Comparison of ENCODE assay signal across 17 cellular contexts in the genomic region with DNA sequence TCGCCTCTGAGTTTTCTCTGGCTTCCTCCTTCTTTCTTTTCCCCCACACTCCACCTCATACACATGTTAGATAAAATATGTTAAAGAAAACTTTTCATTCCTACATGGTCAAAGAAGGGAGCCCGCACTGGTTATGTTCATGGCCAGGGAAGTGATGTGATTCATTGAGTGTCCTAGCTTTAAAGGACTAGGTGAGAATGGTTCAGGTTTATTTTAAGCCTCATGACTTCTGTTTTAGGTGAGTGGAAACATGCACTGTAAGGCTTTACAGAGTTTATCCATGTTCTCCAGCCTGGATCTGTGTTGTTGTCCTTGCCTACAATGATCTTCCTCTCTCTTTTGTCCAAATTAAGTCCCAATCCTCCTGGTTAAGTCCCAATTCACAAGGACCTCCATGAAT. TPM values are rescaled to one million over a fixed set of nuclear protein-coding genes. Genes with fewer than 3 reads are reported as not detected.
DNase-seq lines count a peak whose midpoint lies in the region; ATAC-seq and TF ChIP-seq lines count a peak whose summit lies in the region.
"Had no signal": no experiment of that assay in that cellular context is flagged by ENCODE, and none has a peak within 500 bp of the region (broad histone marks: within the 10 kb centered on the region; RNA-seq: fewer than 3 reads in every experiment).

No MANE protein-coding gene starts in this region.

- no peak for TF ChIP-seq CTCF in endothelial cell (IDR thresholded peaks at IDR 0.05; ENCODE audit: unreplicated experiment)

- no peak overlapping the region for H3K4me2 ChIP-seq in Karpas-422 (ENCODE audit: low read depth, low read length, poor library complexity, severe bottlenecking)
- H3K4me2 ChIP-seq: PC-9 had no signal

- intact Hi-C loops in right cardiac atrium (cut with DNase I): loop anchor here in 2 of 4 donors (10.0 kb wide), 2 partner anchors 48 to 58 kb away; a partner anchor contains a TSS

- DNase-seq in Karpas-422 (no peak), endothelial cell (ENCODE audit: low spot score) (no peak), right cardiac atrium (no peak), RKO (ENCODE audit: low spot score) (no peak)
- DNase-seq in stimulated activated naive B cell treated with anti-CD40 and anti-IgM and Interleukin-4, amounts not matched to agents 10 μg/mL and 1 μg/mL and 100 μg/mL, for 72 hours: no peak
- DNase-seq: CD8-positive, alpha-beta T cell; DMS79; KG1; NCI-H1436; NCI-H2029; NCI-H748 treated with DMSO at 0.1 percent for 48 hours; PC-9 had no signal

- H3K79me2 ChIP-seq in Karpas-422 (ENCODE audit: low read length): no peaks in the 10 kb centered on the region

- H4K20me1 ChIP-seq in Karpas-422 (ENCODE audit: insufficient read depth, low read depth, low read length): no peaks in the 10 kb centered on the region

- H3K9ac ChIP-seq in Karpas-422 (ENCODE audit: low read length): no peak overlapping the region

- H3K4me1 Mint-ChIP-seq in endothelial cell (ENCODE audit: unreplicated experiment): peaks cover 23% of the 10 kb centered on the region
- peaks cover 42 to 54% of the 10 kb centered on the region in 2 donors for H3K4me1 Mint-ChIP-seq in stimulated activated naive B cell treated with anti-CD40 and anti-IgM and Interleukin-4, amounts not matched to agents 10 μg/mL and 1 μg/mL and 100 μg/mL, for 72 hours

- H2AFZ ChIP-seq in Karpas-422 (ENCODE audit: low read length): no peak overlapping the region
- H2AFZ ChIP-seq: PC-9 had no signal

- H3K9me3 Mint-ChIP-seq in endothelial cell (ENCODE audit: unreplicated experiment): no peaks in the 10 kb centered on the region
- peaks cover 0 to 4% of the 10 kb centered on the region in 2 donors for H3K9me3 Mint-ChIP-seq in stimulated activated naive B cell treated with anti-CD40 and anti-IgM and Interleukin-4, amounts not matched to agents 10 μg/mL and 1 μg/mL and 100 μg/mL, for 72 hours
- H3K9me3 Mint-ChIP-seq: CD8-positive, alpha-beta T cell had no signal

- H3K36me3 Mint-ChIP-seq in endothelial cell (ENCODE audit: low read depth, unreplicated experiment): peaks cover 72% of the 10 kb centered on the region
- H3K36me3 Mint-ChIP-seq in stimulated activated naive B cell treated with anti-CD40 and anti-IgM and Interleukin-4, amounts not matched to agents 10 μg/mL and 1 μg/mL and 100 μg/mL, for 72 hours: peaks cover 58 to 76% of the 10 kb centered on the region in 2 donors
- H3K36me3 Mint-ChIP-seq: CD8-positive, alpha-beta T cell had no signal

- H3K27me3 Mint-ChIP-seq in endothelial cell (ENCODE audit: unreplicated experiment): no peaks in the 10 kb centered on the region
- no peaks in the 10 kb centered on the region for H3K27me3 Mint-ChIP-seq in stimulated activated naive B cell treated with anti-CD40 and anti-IgM and Interleukin-4, amounts not matched to agents 10 μg/mL and 1 μg/mL and 100 μg/mL, for 72 hours

- peak overlapping the region; percentile 31 for H3K4me3 Mint-ChIP-seq in endothelial cell (ENCODE audit: unreplicated experiment)
- H3K4me3 Mint-ChIP-seq in stimulated activated naive B cell treated with anti-CD40 and anti-IgM and Interleukin-4, amounts not matched to agents 10 μg/mL and 1 μg/mL and 100 μg/mL, for 72 hours: no peak overlapping the region
- H3K4me3 Mint-ChIP-seq: CD8-positive, alpha-beta T cell had no signal

- H3K27me3 ChIP-seq in Karpas-422 (ENCODE audit: low read length) (no peaks in the 10 kb centered on the region), right cardiac atrium (ENCODE audit: control insufficient read depth, insufficient read depth) (no peaks in the 10 kb centered on the region)

- ATAC-seq in right cardiac atrium: peak in 1 of 2 donors; percentile 25
- ATAC-seq in stimulated activated naive B cell treated with anti-CD40 and anti-IgM and Interleukin-4, amounts not matched to agents 10 μg/mL and 1 μg/mL and 100 μg/mL, for 72 hours (replicated peaks): no peak
- no peak for ATAC-seq in GM21360 (IDR thresholded peaks at IDR 0.05; ENCODE audit: unreplicated experiment)
- ATAC-seq in HG02623 (IDR thresholded peaks at IDR 0.05; ENCODE audit: unreplicated experiment): no peak
- ATAC-seq: CD8-positive, alpha-beta T cell; HCT116 had no signal

- H3K4me3 ChIP-seq in Karpas-422 (ENCODE audit: low read length) (no peak overlapping the region), right cardiac atrium (ENCODE audit: low read length) (no peak overlapping the region)
- H3K4me3 ChIP-seq: PC-9, SK-N-MC had no signal

- H3K27ac ChIP-seq in Karpas-422 (ENCODE audit: low read length) (peak overlapping the region; percentile 96), right cardiac atrium (ENCODE audit: low read length) (peak overlapping the region; percentile 45)
- H3K27ac ChIP-seq: PC-9, SK-N-MC had no signal

- WGBS in right cardiac atrium: 50% methylated on average over 2 of the region's 2 CpGs

- H3K4me1 ChIP-seq in Karpas-422 (ENCODE audit: low read length) (peaks cover 55% of the 10 kb centered on the region), right cardiac atrium (ENCODE audit: control insufficient read depth, insufficient read depth, low read length) (peaks cover 5% of the 10 kb centered on the region)

- H3K9me3 ChIP-seq in Karpas-422 (ENCODE audit: low read length): no peaks in the 10 kb centered on the region
- no peaks in the 10 kb centered on the region for H3K9me3 ChIP-seq in right cardiac atrium (ENCODE audit: control insufficient read depth, low read length)

- no peaks in the 10 kb centered on the region for H3K36me3 ChIP-seq in Karpas-422 (ENCODE audit: insufficient read depth, low read length)

- H3K27ac Mint-ChIP-seq in endothelial cell (ENCODE audit: unreplicated experiment): peak overlapping the region; percentile 57
- peak overlapping the region; percentile 93 for H3K27ac Mint-ChIP-seq in stimulated activated naive B cell treated with anti-CD40 and anti-IgM and Interleukin-4, amounts not matched to agents 10 μg/mL and 1 μg/mL and 100 μg/mL, for 72 hours
- H3K27ac Mint-ChIP-seq: CD8-positive, alpha-beta T cell had no signal

- H3K9me2 ChIP-seq in Karpas-422 (replicated peaks; ENCODE audit: insufficient read depth, low read length): no peaks in the 10 kb centered on the region

RNA-seq across cellular contexts. Expression of a gene that starts 56.5 kb away (rescaled TPM):
- total RNA-seq in Karpas-422 (2014; rRNA removed; shearing (Covaris generic); ENCODE audit: low replicate concordance): 15.3 and 19.3 TPM in 2 replicates
- total RNA-seq in endothelial cell (ENCODE audit: unreplicated experiment) (487 TPM), right cardiac atrium (10 to 100 TPM; 38.2 to 61.6 (median 49.6) TPM)
- 22.7 TPM for polyA plus RNA-seq in right cardiac atrium
- total RNA-seq: NCI-H460 had no signal
